Comparison of ENCODE assay signal across 24 cellular contexts in the genomic region with DNA sequence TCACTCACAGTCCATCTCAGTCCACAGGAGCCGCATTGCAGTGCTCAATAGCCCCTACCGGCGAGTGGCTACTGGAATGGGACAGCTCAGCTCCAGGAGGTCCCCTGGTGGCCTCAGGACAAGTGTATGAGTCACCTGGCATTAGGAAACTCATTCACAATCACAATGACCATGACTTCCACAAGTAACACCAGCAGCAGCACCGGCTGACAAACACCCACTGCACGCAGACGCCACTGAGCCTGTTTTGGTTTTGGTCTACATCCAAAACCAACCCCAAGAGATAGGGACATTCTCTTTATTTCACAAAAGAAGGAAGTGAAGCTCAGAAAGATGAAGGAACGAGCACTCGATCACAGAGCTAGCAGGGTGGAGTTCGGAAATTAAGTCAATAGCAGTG. TPM values are rescaled to one million over a fixed set of nuclear protein-coding genes. Genes with fewer than 3 reads are reported as not detected.
DNase-seq lines count a peak whose midpoint lies in the region; ATAC-seq, FAIRE-seq and TF ChIP-seq lines count a peak whose summit lies in the region.
"Had no signal": no experiment of that assay in that cellular context is flagged by ENCODE, and none has a peak within 500 bp of the region (broad histone marks: within the 10 kb centered on the region; RNA-seq: fewer than 3 reads in every experiment).

No MANE protein-coding gene starts in this region.

- DNase-seq in GM12891 (ENCODE audit: insufficient read length, low spot score): no peak
- DNase-seq in PC-3: peak; percentile 19
- DNase-seq in kidney: peak; percentile 22
- DNase-seq in urothelium cell line (ENCODE audit: low spot score): no peak
- no peak for DNase-seq in activated gamma-delta T cell (lab: John Stamatoyannopoulos, UW)
- no peak for DNase-seq in activated CD4-positive, alpha-beta T cell treated with anti-CD3 and anti-CD28 coated beads, Interleukin-2, amount 10 ng/mL, durations not matched to agents 7 days and 5 days
- no peak for DNase-seq in thyroid gland
- DNase-seq: activated gamma-delta T cell treated with Interleukin-2 at 50 U/mL for 16 hours; activated T-cell treated with anti-CD3 and anti-CD28 coated beads, Interleukin-2, amount 50 U/mL, for 1 hour; Caco-2; central memory CD4-positive, alpha-beta T cell; HCEC 1CT; hippocampal formation; mesenchymal stem cell; naive thymus-derived CD4-positive, alpha-beta T cell; NCI-H1048; NCI-H1694; Right ventricle myocardium superior; stimulated activated CD4-positive, alpha-beta T cell treated with anti-CD3 and anti-CD28 coated beads, Interleukin-2, amount 100 ng/mL, for 48 hours; upper lobe of left lung had no signal

- H3K27ac ChIP-seq in BLaER1 (no peak overlapping the region), PC-3 (ENCODE audit: low read length) (no peak overlapping the region), kidney (ENCODE audit: low read depth in 2 of 2, low read length in 2 of 2) (no peak overlapping the region), thyroid gland (no peak overlapping the region)
- H3K27ac ChIP-seq: gastroesophageal sphincter, upper lobe of left lung had no signal

- H3K9ac ChIP-seq in BLaER1: no peak overlapping the region
- no peak overlapping the region for H3K9ac ChIP-seq in PC-3 (ENCODE audit: low read length)
- H3K9ac ChIP-seq in kidney (ENCODE audit: low read length in 2 of 2): no peak overlapping the region

- intact Hi-C loops in PC-3 (cut with micrococcal nuclease) (no loop called here), kidney (cut with DNase I) (no loop called here), thyroid gland (cut with DNase I) (no loop called here)

- H3K4me3 ChIP-seq in BLaER1: no peak overlapping the region
- H3K4me3 ChIP-seq in PC-3 (ENCODE audit: low read length): no peak overlapping the region
- no peak overlapping the region for H3K4me3 ChIP-seq in kidney (ENCODE audit: low read length in 2 of 2)
- H3K4me3 ChIP-seq in thyroid gland (replicated peaks in 1 of 3): no peak overlapping the region
- H3K4me3 ChIP-seq: gastroesophageal sphincter, upper lobe of left lung had no signal

- H4K20me1 ChIP-seq in BLaER1: peaks cover 9% of the 10 kb centered on the region; the same call in 1 of the 2 replicates
- H4K20me1 ChIP-seq in PC-3 (ENCODE audit: low read length): no peaks in the 10 kb centered on the region

- H3K36me3 ChIP-seq in BLaER1 (peaks cover 20% of the 10 kb centered on the region), PC-3 (ENCODE audit: low read depth, low read length) (no peaks in the 10 kb centered on the region), kidney (ENCODE audit: control insufficient read depth in 1 of 2, insufficient read depth in 2 of 2, low read length in 2 of 2) (no peaks in the 10 kb centered on the region), thyroid gland (no peaks in the 10 kb centered on the region)
- H3K36me3 ChIP-seq: gastroesophageal sphincter, upper lobe of left lung had no signal

- H3K4me3 Mint-ChIP-seq in activated CD4-positive, alpha-beta T cell treated with anti-CD3 and anti-CD28 coated beads, Interleukin-2, amount 10 ng/mL, durations not matched to agents 7 days and 5 days: no peak overlapping the region
- H3K4me3 Mint-ChIP-seq: dendritic cell treated with granulocyte-macrophage colony-stimulating factor and Interleukin-4, amounts not matched to agents 40 ng/mL and 50 ng/mL, for 4 days; naive thymus-derived CD4-positive, alpha-beta T cell had no signal

- TF ChIP-seq POLR2A in GM12891 (IDR thresholded peaks at IDR 0.05; ENCODE audit: low read depth, low read length) (no peak), thyroid gland (IDR thresholded peaks at IDR 0.05) (no peak)

- POLR2A ChIA-PET in PC-3 (lab: Charles Lee; ENCODE audit: unreplicated experiment): no interaction called here
- POLR2A ChIA-PET in activated CD4-positive, alpha-beta T cell treated with anti-CD3 and anti-CD28 coated beads, Interleukin-2, amount 10 ng/mL, durations not matched to agents 7 days and 5 days (lab: Charles Lee): no interaction called here

- peaks cover 17% of the 10 kb centered on the region for H3K9me3 ChIP-seq in BLaER1
- H3K9me3 ChIP-seq in PC-3 (ENCODE audit: low read length): no peaks in the 10 kb centered on the region
- H3K9me3 ChIP-seq in kidney (ENCODE audit: control insufficient read depth in 1 of 2, low read length in 2 of 2): peaks cover 0 to 4% of the 10 kb centered on the region in 2 donors
- no peaks in the 10 kb centered on the region for H3K9me3 ChIP-seq in thyroid gland
- H3K9me3 ChIP-seq: Caco-2 had no signal

- FAIRE-seq in GM12891 (lab: Jason Lieb, UNC) (no peak), kidney (lab: Jason Lieb, UNC) (no peak), urothelium cell line (lab: Jason Lieb, UNC) (no peak)

- no peaks in the 10 kb centered on the region for H3K9me2 ChIP-seq in PC-3 (replicated peaks; ENCODE audit: low read length)

- TF ChIP-seq CTCF in PC-3 (conservative IDR thresholded peaks at IDR 0.05; ENCODE audit: low read depth, low read length) (no peak), kidney (IDR thresholded peaks at IDR 0.05; ENCODE audit: borderline replicate concordance, extremely low read depth, insufficient read depth) (no peak), thyroid gland (IDR thresholded peaks at IDR 0.05) (no peak)

- WGBS in thyroid gland, 2 donors: 73 to 85% methylated on average over 8 to 9 of the region's 9 CpGs

- H3K27ac Mint-ChIP-seq in activated CD4-positive, alpha-beta T cell treated with anti-CD3 and anti-CD28 coated beads, Interleukin-2, amount 10 ng/mL, durations not matched to agents 7 days and 5 days: no peak overlapping the region
- H3K27ac Mint-ChIP-seq: dendritic cell treated with granulocyte-macrophage colony-stimulating factor and Interleukin-4, amounts not matched to agents 40 ng/mL and 50 ng/mL, for 4 days had no signal

- H3K9me3 Mint-ChIP-seq in activated CD4-positive, alpha-beta T cell treated with anti-CD3 and anti-CD28 coated beads, Interleukin-2, amount 10 ng/mL, durations not matched to agents 7 days and 5 days: peaks cover 3% of the 10 kb centered on the region
- H3K9me3 Mint-ChIP-seq: dendritic cell treated with granulocyte-macrophage colony-stimulating factor and Interleukin-4, amounts not matched to agents 40 ng/mL and 50 ng/mL, for 4 days had no signal

- H3K4me2 ChIP-seq in BLaER1 (peak overlapping the region; percentile 52), PC-3 (ENCODE audit: low read length) (no peak overlapping the region)

- BruUV-seq in PC-3 (replicated peaks; lab: Mats Ljungman, UMichigan): no TSS peak

- H3F3A ChIP-seq in PC-3 (ENCODE audit: low read length, unreplicated experiment): no peaks in the 10 kb centered on the region

- peaks cover 25% of the 10 kb centered on the region for H3K36me3 Mint-ChIP-seq in activated CD4-positive, alpha-beta T cell treated with anti-CD3 and anti-CD28 coated beads, Interleukin-2, amount 10 ng/mL, durations not matched to agents 7 days and 5 days (ENCODE audit: low read depth)

- CTCF ChIA-PET in PC-3 (lab: Charles Lee): no interaction called here
- CTCF ChIA-PET in activated CD4-positive, alpha-beta T cell treated with anti-CD3 and anti-CD28 coated beads, Interleukin-2, amount 10 ng/mL, durations not matched to agents 7 days and 5 days (lab: Charles Lee): no interaction called here

- no peak overlapping the region for H2AFZ ChIP-seq in PC-3 (ENCODE audit: low read length)

- H3K27me3 ChIP-seq in BLaER1: no peaks in the 10 kb centered on the region
- no peaks in the 10 kb centered on the region for H3K27me3 ChIP-seq in PC-3 (ENCODE audit: low read length)
- no peaks in the 10 kb centered on the region for H3K27me3 ChIP-seq in thyroid gland
- H3K27me3 ChIP-seq: upper lobe of left lung had no signal

- no peaks in the 10 kb centered on the region for H3K79me2 ChIP-seq in PC-3 (ENCODE audit: low read length)

- H3K27me3 Mint-ChIP-seq in activated CD4-positive, alpha-beta T cell treated with anti-CD3 and anti-CD28 coated beads, Interleukin-2, amount 10 ng/mL, durations not matched to agents 7 days and 5 days: peaks cover 1% of the 10 kb centered on the region

- H3K4me1 Mint-ChIP-seq in activated CD4-positive, alpha-beta T cell treated with anti-CD3 and anti-CD28 coated beads, Interleukin-2, amount 10 ng/mL, durations not matched to agents 7 days and 5 days: peaks cover 12% of the 10 kb centered on the region

- ATAC-seq in PC-3: no peak
- ATAC-seq: gastroesophageal sphincter; naive thymus-derived CD4-positive, alpha-beta T cell had no signal

- H3K4me1 ChIP-seq in BLaER1: peaks cover 29% of the 10 kb centered on the region
- H3K4me1 ChIP-seq in PC-3 (ENCODE audit: insufficient read depth, low read length): no peaks in the 10 kb centered on the region
- no peaks in the 10 kb centered on the region for H3K4me1 ChIP-seq in kidney (ENCODE audit: control insufficient read depth in 1 of 2, insufficient read depth in 1 of 2, low read depth in 1 of 2, low read length in 2 of 2)
- H3K4me1 ChIP-seq in thyroid gland: no peaks in the 10 kb centered on the region
- H3K4me1 ChIP-seq: Caco-2, gastroesophageal sphincter, upper lobe of left lung had no signal

TF ChIP-seq in GM12891, 5 proteins besides CTCF, POLR2A, EP300 and RAD21:
- no peak for TF ChIP-seq POLR2AphosphoS5 (IDR thresholded peaks at IDR 0.05; ENCODE audit: low read depth, low read length)
- TF ChIP-seq SPI1 (IDR thresholded peaks at IDR 0.05; ENCODE audit: low read depth, low read length): peak; percentile 81
- TF ChIP-seq TAF1 (IDR thresholded peaks at IDR 0.05; ENCODE audit: low read depth, low read length): no peak
- no peak for TF ChIP-seq POU2F2 (IDR thresholded peaks at IDR 0.05; ENCODE audit: low read depth, low read length)
- TF ChIP-seq PAX5 (IDR thresholded peaks at IDR 0.05; ENCODE audit: insufficient read depth, low read length, severe bottlenecking): no peak

RNA-seq across cellular contexts. Expression of gene JAKMIP1, which starts 8.1 kb away (rescaled TPM):
- polyA plus RNA-seq in GM12891 (2012; ENCODE audit: low read depth, missing spikeins): 3.6 TPM
- total RNA-seq in PC-3 (2014; rRNA removed) (0.04 and 0.75 TPM in 2 replicates), kidney (0.69 TPM), thyroid gland (1 to 10 TPM in 2 of 4 donors, under 1 TPM in 2; 0.67 to 1.9 (median 1.1) TPM)
- not detected for polyA plus RNA-seq in kidney (ENCODE audit: insufficient read depth, low read depth, low replicate concordance)
- 10 to 100 TPM in 1 of 2 experiments, 1 to 10 TPM in 1; 9.6 to 10.9 TPM for total RNA-seq in activated CD4-positive, alpha-beta T cell treated with anti-CD3 and anti-CD28 coated beads, Interleukin-2, amount 10 ng/mL, durations not matched to agents 7 days and 5 days
- total RNA-seq: Caco-2, LHCN-M2, Right ventricle myocardium superior had no signal

Comparison
In these comparisons a context has a peak if more than half of its experiments do, and no peak if none do; other contexts are left out.
1. DNase-seq: peak in PC-3 (single experiment) and kidney (single experiment); none in GM12891 (single experiment), urothelium cell line (single experiment), activated gamma-delta T cell (single experiment), activated CD4-positive, alpha-beta T cell treated with anti-CD3 and anti-CD28 coated beads, Interleukin-2, amount 10 ng/mL, durations not matched to agents 7 days and 5 days (single experiment) and thyroid gland (0 of 2).